In genomic region chr14:36647827-36648753, GRCh38 we compare ENCODE assay signal across 8 cellular contexts. TPM values are rescaled to one million over a fixed set of nuclear protein-coding genes. Genes with fewer than 3 reads are reported as not detected.
DNase-seq lines count a peak whose midpoint lies in the region; ATAC-seq and TF ChIP-seq lines count a peak whose summit lies in the region.

No MANE protein-coding gene starts in this region.

- peaks cover 73% of the 10 kb centered on the region for H3K27me3 Mint-ChIP-seq in stimulated activated naive CD8-positive, alpha-beta T cell treated with anti-CD3 and anti-CD28 coated beads, Interleukin-15, amount 100 ng/mL, for 72 hours

- H3K4me1 Mint-ChIP-seq in stimulated activated naive CD8-positive, alpha-beta T cell treated with anti-CD3 and anti-CD28 coated beads, Interleukin-15, amount 100 ng/mL, for 72 hours: peaks cover 16% of the 10 kb centered on the region

- TF ChIP-seq EP300 in gastroesophageal sphincter (IDR thresholded peaks at IDR 0.05) (no peak), sigmoid colon (IDR thresholded peaks at IDR 0.05) (no peak)

- POLR2A ChIA-PET in RWPE1 (lab: Yijun Ruan, JAX; ENCODE audit: low non-redundant PET): no interaction called here

- H3K4me3 ChIP-seq in gastroesophageal sphincter (peak overlapping the region in 1 of 2 donors; percentile 45), sigmoid colon (peak overlapping the region; percentile 6 to 42 (median 32))

- H3K27ac ChIP-seq in RWPE1 (no peak overlapping the region), gastroesophageal sphincter (no peak overlapping the region), sigmoid colon (no peak overlapping the region)

- H3K9me3 Mint-ChIP-seq in stimulated activated naive CD8-positive, alpha-beta T cell treated with anti-CD3 and anti-CD28 coated beads, Interleukin-15, amount 100 ng/mL, for 72 hours: no peaks in the 10 kb centered on the region

- 2 to 6% methylated on average over 21 to 27 of the region's 62 CpGs for WGBS in gastroesophageal sphincter (ENCODE audit: low coverage in 1 of 2), 2 donors
- WGBS in sigmoid colon, 2 donors: 3 to 4% methylated on average over 62 of the region's 62 CpGs

- TF ChIP-seq CTCF in RWPE1 (conservative IDR thresholded peaks at IDR 0.05; ENCODE audit: low read depth) (peak; percentile 26), gastroesophageal sphincter (IDR thresholded peaks at IDR 0.05) (peak in 3 of 4 experiments; percentile 18 to 64 (median 36)), sigmoid colon (IDR thresholded peaks at IDR 0.05) (peak in 3 of 4 experiments; percentile 8 to 35 (median 26))

- H3K9me3 ChIP-seq in gastroesophageal sphincter: no peaks in the 10 kb centered on the region
- no peaks in the 10 kb centered on the region for H3K9me3 ChIP-seq in sigmoid colon

- peak overlapping the region in 1 of 2 donors; percentile 54 for H3K27ac Mint-ChIP-seq in stimulated activated naive CD8-positive, alpha-beta T cell treated with anti-CD3 and anti-CD28 coated beads, Interleukin-15, amount 100 ng/mL, for 72 hours

- H3K36me3 ChIP-seq in gastroesophageal sphincter (no peaks in the 10 kb centered on the region), sigmoid colon (no peaks in the 10 kb centered on the region)

- peaks cover 98% of the 10 kb centered on the region for H3K27me3 ChIP-seq in gastroesophageal sphincter
- peaks cover 36 to 87% (median 61%) of the 10 kb centered on the region in 3 donors for H3K27me3 ChIP-seq in sigmoid colon

- no peak for DNase-seq in stimulated activated naive CD8-positive, alpha-beta T cell treated with anti-CD3 and anti-CD28 coated beads, Interleukin-15, Interleukin-2, amounts not matched to agents 100 U/mL and 50 U/mL, for 24 hours
- no peak for DNase-seq in stimulated activated naive CD8-positive, alpha-beta T cell treated with anti-CD3 and anti-CD28 coated beads, Interleukin-15, amount 100 ng/mL, for 72 hours
- DNase-seq in RWPE1 (ENCODE audit: low spot score): peak; percentile 45
- DNase-seq in sigmoid colon: no peak
- no peak for DNase-seq in central memory CD4-positive, alpha-beta T cell
- no peak for DNase-seq in occipital lobe (lab: John Stamatoyannopoulos, UW)

- no peak overlapping the region for H3K4me3 Mint-ChIP-seq in stimulated activated naive CD8-positive, alpha-beta T cell treated with anti-CD3 and anti-CD28 coated beads, Interleukin-15, amount 100 ng/mL, for 72 hours

- CTCF ChIA-PET in RWPE1 (lab: Yijun Ruan, JAX): interaction anchor here (0.5 to 2.6 kb wide), 19 partner anchors 9 to 582 kb away, joined by 3 to 19 read pairs (median 4); no protein-coding TSS in a partner anchor

- peak; percentile 6 for ATAC-seq in stimulated activated naive CD8-positive, alpha-beta T cell treated with anti-CD3 and anti-CD28 coated beads, Interleukin-15, Interleukin-2, amounts not matched to agents 100 U/mL and 50 U/mL, for 24 hours
- ATAC-seq in stimulated activated naive CD8-positive, alpha-beta T cell treated with anti-CD3 and anti-CD28 coated beads, Interleukin-15, amount 100 ng/mL, for 72 hours: no peak
- ATAC-seq in gastroesophageal sphincter (peak; percentile 47), GM19395 (IDR thresholded peaks at IDR 0.05; ENCODE audit: unreplicated experiment) (no peak)

- H3K4me1 ChIP-seq in gastroesophageal sphincter: peaks cover 0 to 23% (median 15%) of the 10 kb centered on the region in 3 donors
- H3K4me1 ChIP-seq in sigmoid colon: peaks cover 0 to 21% (median 17%) of the 10 kb centered on the region in 4 donors

- no peak for TF ChIP-seq POLR2A in gastroesophageal sphincter (IDR thresholded peaks at IDR 0.05)
- no peak for TF ChIP-seq POLR2A in sigmoid colon (IDR thresholded peaks at IDR 0.05)

- intact Hi-C loops in sigmoid colon (cut with DNase I): loop anchor here (1.0 kb wide), 1 partner anchor 294 kb away; no protein-coding TSS in a partner anchor

RNA-seq across cellular contexts. Expression of gene PAX9, which starts 13.6 kb away (rescaled TPM):
- total RNA-seq in gastroesophageal sphincter (1 to 10 TPM in 3 of 4 donors, under 1 TPM in 1; 0.81 to 5.4 (median 1.3) TPM), sigmoid colon (1 to 10 TPM in 2 of 4 donors, under 1 TPM in 1, not detected in 1; 0.28 to 1.2 (median 1.1) TPM), occipital lobe (under 0.01 TPM)
- under 1 TPM in 2 of 3 donors, not detected in 1; under 0.01 to 0.07 TPM for polyA plus RNA-seq in sigmoid colon

Comparison
In these comparisons a context has a peak if more than half of its experiments do, and no peak if none do; other contexts are left out.
1. ATAC-seq: peak in stimulated activated naive CD8-positive, alpha-beta T cell treated with anti-CD3 and anti-CD28 coated beads, Interleukin-15, Interleukin-2, amounts not matched to agents 100 U/mL and 50 U/mL, for 24 hours (single experiment) and gastroesophageal sphincter (single experiment); none in stimulated activated naive CD8-positive, alpha-beta T cell treated with anti-CD3 and anti-CD28 coated beads, Interleukin-15, amount 100 ng/mL, for 72 hours (single experiment) and GM19395 (single experiment).
2. Peak in every context shown above with its lines, with median percentiles within 50 percentile points of each other: CTCF ChIP-seq.